16 cellular contexts compared by ENCODE assay signal in the genomic region with DNA sequence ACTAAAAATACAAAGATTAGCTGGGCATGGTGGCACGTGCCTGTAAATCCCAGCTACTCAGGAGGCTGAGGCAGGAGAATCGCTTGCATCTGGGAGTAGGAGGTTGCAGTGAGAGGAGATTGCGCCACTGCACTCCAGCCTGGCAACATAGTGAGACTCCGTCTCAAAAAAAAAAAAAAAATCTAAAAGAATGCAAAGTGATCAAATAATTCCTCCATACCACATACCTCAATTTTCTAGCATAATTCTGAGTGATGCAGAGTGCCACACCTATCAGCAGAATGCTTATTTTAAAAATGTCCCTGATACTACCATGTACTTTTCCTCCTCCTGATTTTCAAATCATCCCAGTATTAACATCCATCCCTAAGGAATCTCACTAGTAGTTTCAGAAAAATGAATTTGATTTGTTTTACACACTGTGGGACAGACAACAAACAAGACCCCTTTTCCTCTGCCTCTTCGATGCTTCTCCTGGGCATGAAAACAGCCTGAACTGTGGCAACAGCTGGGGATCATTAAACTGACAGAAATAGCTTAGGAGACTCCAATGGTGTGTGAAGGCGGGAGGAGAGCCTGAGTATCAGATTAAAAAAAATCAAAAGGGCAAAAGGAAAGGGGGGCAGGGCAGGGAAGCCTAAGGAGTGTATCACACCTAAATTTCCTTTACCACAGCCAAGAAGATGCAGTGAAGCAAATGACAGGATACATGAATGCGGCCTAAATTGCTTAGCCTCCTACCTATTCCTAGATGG.
DNase-seq lines count a peak whose midpoint lies in the region; ATAC-seq and TF ChIP-seq lines count a peak whose summit lies in the region.
"Had no signal": no experiment of that assay in that cellular context is flagged by ENCODE, and none has a peak within 500 bp of the region (broad histone marks: within the 10 kb centered on the region; RNA-seq: fewer than 3 reads in every experiment).

No MANE protein-coding gene starts in this region.

- no peaks in the 10 kb centered on the region for H3K9me3 ChIP-seq in neural progenitor cell (ENCODE audit: low read depth)
- H3K9me3 ChIP-seq: heart left ventricle had no signal

- H3F3A ChIP-seq in neural progenitor cell (ENCODE audit: low read depth): peaks cover 4% of the 10 kb centered on the region

- peaks cover 15% of the 10 kb centered on the region for H3K36me3 Mint-ChIP-seq in neural progenitor cell

- peak overlapping the region; percentile 23 for H3K27ac Mint-ChIP-seq in neural progenitor cell
- H3K27ac Mint-ChIP-seq: activated CD8-positive, alpha-beta T cell treated with anti-CD3 and anti-CD28 coated beads for 36 hours; activated naive CD4-positive, alpha-beta T cell treated with anti-CD3 and anti-CD28 coated beads, Interleukin-2, amount 10 ng/mL, durations not matched to agents 7 days and 5 days; progenitor cell of endocrine pancreas; T-helper 1 cell treated with Interleukin-12 subunit alpha and Interleukin-12 subunit beta and Interleukin-4 antibody, amounts not matched to agents 30 μg/mL and 1 μg/mL, for 36 hours had no signal

- ATAC-seq in HG02870 (IDR thresholded peaks at IDR 0.05; ENCODE audit: unreplicated experiment) (no peak), HG03457 (IDR thresholded peaks at IDR 0.05; ENCODE audit: unreplicated experiment) (no peak)
- ATAC-seq: activated CD8-positive, alpha-beta T cell treated with anti-CD3 and anti-CD28 coated beads for 36 hours had no signal

- no peaks in the 10 kb centered on the region for H3K36me3 ChIP-seq in neural progenitor cell
- H3K36me3 ChIP-seq: heart left ventricle had no signal

- no peaks in the 10 kb centered on the region for H3K27me3 Mint-ChIP-seq in neural progenitor cell (ENCODE audit: insufficient read depth, low read depth)
- H3K27me3 Mint-ChIP-seq: activated CD8-positive, alpha-beta T cell treated with anti-CD3 and anti-CD28 coated beads for 36 hours; activated naive CD4-positive, alpha-beta T cell treated with anti-CD3 and anti-CD28 coated beads, Interleukin-2, amount 10 ng/mL, durations not matched to agents 7 days and 5 days; CD4-positive, alpha-beta T cell; progenitor cell of endocrine pancreas had no signal

- peaks cover 14% of the 10 kb centered on the region for H3K4me1 Mint-ChIP-seq in neural progenitor cell

- no peak overlapping the region for H3K4me3 ChIP-seq in neural progenitor cell
- H3K4me3 ChIP-seq: coronary artery, heart left ventricle had no signal

- DNase-seq in GM03348 (ENCODE audit: low spot score) (peak; percentile 52), RPMI7951 (ENCODE audit: low read depth) (peak; percentile 15), fibroblast of gingiva (ENCODE audit: low read depth) (peak; percentile 34), neural progenitor cell (ENCODE audit: low spot score) (no peak), Kasumi-1 (lab: John Stamatoyannopoulos, UW) (no peak), germinal center (ENCODE audit: low spot score) (no peak)
- DNase-seq: activated CD8-positive, alpha-beta T cell treated with anti-CD3 and anti-CD28 coated beads for 36 hours; activated naive CD4-positive, alpha-beta T cell treated with anti-CD3 and anti-CD28 coated beads, Interleukin-2, amount 10 ng/mL, durations not matched to agents 7 days and 5 days; CD4-positive, alpha-beta T cell; heart left ventricle; NCI-H1105 treated with DMSO at 0.1 percent for 48 hours had no signal

- peaks cover 2% of the 10 kb centered on the region for H3K9me3 Mint-ChIP-seq in neural progenitor cell
- H3K9me3 Mint-ChIP-seq: activated CD8-positive, alpha-beta T cell treated with anti-CD3 and anti-CD28 coated beads for 36 hours; activated naive CD4-positive, alpha-beta T cell treated with anti-CD3 and anti-CD28 coated beads, Interleukin-2, amount 10 ng/mL, durations not matched to agents 7 days and 5 days; CD4-positive, alpha-beta T cell; T-helper 1 cell treated with Interleukin-12 subunit alpha and Interleukin-12 subunit beta and Interleukin-4 antibody, amounts not matched to agents 30 μg/mL and 1 μg/mL, for 36 hours had no signal

- H3K4me2 ChIP-seq in neural progenitor cell: no peak overlapping the region

- no peak overlapping the region for H3K9ac ChIP-seq in neural progenitor cell

- H3K27ac ChIP-seq in neural progenitor cell: no peak overlapping the region

- no peaks in the 10 kb centered on the region for H3K27me3 ChIP-seq in neural progenitor cell
- H3K27me3 ChIP-seq: heart left ventricle had no signal

- H2AFZ ChIP-seq in neural progenitor cell (replicated peaks): no peak overlapping the region

- no peaks in the 10 kb centered on the region for H3K79me2 ChIP-seq in neural progenitor cell (ENCODE audit: low read depth)

- peak overlapping the region; percentile 4 for H3K4me3 Mint-ChIP-seq in neural progenitor cell
- H3K4me3 Mint-ChIP-seq: activated CD8-positive, alpha-beta T cell treated with anti-CD3 and anti-CD28 coated beads for 36 hours; activated naive CD4-positive, alpha-beta T cell treated with anti-CD3 and anti-CD28 coated beads, Interleukin-2, amount 10 ng/mL, durations not matched to agents 7 days and 5 days; CD4-positive, alpha-beta T cell; T-helper 1 cell treated with Interleukin-12 subunit alpha and Interleukin-12 subunit beta and Interleukin-4 antibody, amounts not matched to agents 30 μg/mL and 1 μg/mL, for 36 hours had no signal

- H4K20me1 ChIP-seq in neural progenitor cell (ENCODE audit: low read depth): no peaks in the 10 kb centered on the region

- peaks cover 6% of the 10 kb centered on the region for H3K4me1 ChIP-seq in neural progenitor cell

- TF ChIP-seq CTCF in neural progenitor cell (IDR thresholded peaks at IDR 0.05): no peak

Comparison
In these comparisons a context has a peak if more than half of its experiments do, and no peak if none do; other contexts are left out.
1. DNase-seq: peak in GM03348 (single experiment), RPMI7951 (single experiment) and fibroblast of gingiva (single experiment); none in neural progenitor cell (single experiment), Kasumi-1 (0 of 2) and germinal center (single experiment).